Comparison of ENCODE assay signal across 27 cellular contexts in the genomic region with DNA sequence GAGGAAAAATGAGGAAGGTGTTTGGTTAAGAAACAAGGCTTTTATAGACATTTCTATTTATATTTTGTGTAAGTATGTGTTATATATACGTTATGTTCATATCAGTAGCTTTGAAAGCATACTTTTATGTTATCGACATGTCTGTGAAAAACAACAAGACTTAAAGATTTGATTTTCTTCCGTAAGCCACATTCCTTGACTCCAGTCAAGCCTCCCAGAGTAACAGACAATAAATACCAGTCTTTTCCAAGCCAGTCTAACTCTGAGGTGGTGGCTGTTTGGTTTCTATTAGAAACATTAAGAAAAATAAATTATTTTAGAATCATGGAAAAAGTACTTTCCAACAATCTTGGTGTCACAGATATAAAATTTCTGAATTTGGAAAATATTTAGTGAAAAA.
"Had no signal": no experiment of that assay in that cellular context is flagged by ENCODE, and none has a peak within 500 bp of the region (broad histone marks: within the 10 kb centered on the region; RNA-seq: fewer than 3 reads in every experiment).

No MANE protein-coding gene starts in this region.

- H3K27ac ChIP-seq: body of pancreas, colonic mucosa, dorsolateral prefrontal cortex, gastrocnemius medialis, left lung, neural progenitor cell, parathyroid adenoma, psoas muscle, right atrium auricular region had no signal

- H3K4me3 Mint-ChIP-seq: activated B cell treated with CpG ODN at 0.5 μM for 24 hours; activated naive CD8-positive, alpha-beta T cell; naive B cell; neural progenitor cell; T-helper 2 cell treated with Interferon-gamma antibody and Interleukin-4, amounts not matched to agents 5 μg/mL and 100 μg/mL, for 36 hours had no signal

- H3K9me3 Mint-ChIP-seq: activated B cell treated with CpG ODN at 0.5 μM for 24 hours; naive B cell; neural progenitor cell; T-helper 2 cell treated with Interferon-gamma antibody and Interleukin-4, amounts not matched to agents 5 μg/mL and 100 μg/mL, for 36 hours had no signal

- H3K36me3 Mint-ChIP-seq: activated naive CD8-positive, alpha-beta T cell; naive B cell; neural progenitor cell had no signal

- DNase-seq: activated B cell treated with CpG ODN at 0.5 μM for 24 hours; activated effector memory CD4-positive, alpha-beta T cell treated with Interleukin-2 at 50 U/mL for 16 hours; activated naive CD4-positive, alpha-beta T cell treated with Interleukin-2 at 50 U/mL for 16 hours; activated T-cell treated with anti-CD3 and anti-CD28 coated beads for 4 hours; anterior cingulate cortex; body of pancreas; colonic mucosa; dorsolateral prefrontal cortex; effector memory CD4-positive, alpha-beta T cell; gastrocnemius medialis; head of caudate nucleus; hippocampal formation; left lung; naive B cell; occipital lobe; psoas muscle; stimulated activated CD4-positive, alpha-beta T cell treated with anti-CD3 and anti-CD28 coated beads, Interleukin-15, amount 100 ng/mL, for 24 hours; stimulated activated CD4-positive, alpha-beta T cell treated with anti-CD3 and anti-CD28 coated beads, Interleukin-2, amount 100 ng/mL, for 24 hours; stimulated activated naive CD4-positive, alpha-beta T cell treated with Interleukin-2 at 50 U/mL for 16 hours; T-helper 1 cell; trophoblast cell had no signal

- H3K27me3 ChIP-seq: body of pancreas, colonic mucosa, dorsolateral prefrontal cortex, gastrocnemius medialis, left lung, neural progenitor cell, right atrium auricular region had no signal

- H3K9me3 ChIP-seq: body of pancreas, colonic mucosa, gastrocnemius medialis, left lung, psoas muscle, right atrium auricular region had no signal

- H3K36me3 ChIP-seq: colonic mucosa, gastrocnemius medialis, left lung, neural progenitor cell, right atrium auricular region had no signal

- H3K27me3 Mint-ChIP-seq: activated B cell treated with CpG ODN at 0.5 μM for 24 hours; activated naive CD8-positive, alpha-beta T cell had no signal

- H3K4me3 ChIP-seq: body of pancreas, colonic mucosa, dorsolateral prefrontal cortex, gastrocnemius medialis, left lung, lung, neural progenitor cell, psoas muscle, right atrium auricular region had no signal

- H3K27ac Mint-ChIP-seq: activated B cell treated with CpG ODN at 0.5 μM for 24 hours; activated naive CD8-positive, alpha-beta T cell; neural progenitor cell; T-helper 2 cell treated with Interferon-gamma antibody and Interleukin-4, amounts not matched to agents 5 μg/mL and 100 μg/mL, for 36 hours had no signal

- H3K4me1 Mint-ChIP-seq: naive B cell had no signal

- H3K4me1 ChIP-seq: colonic mucosa, gastrocnemius medialis, parathyroid adenoma, right atrium auricular region had no signal

- ATAC-seq: body of pancreas, gastrocnemius medialis, left lung, psoas muscle had no signal
